ENCODE assay signal across 20 cellular contexts in the genomic region with DNA sequence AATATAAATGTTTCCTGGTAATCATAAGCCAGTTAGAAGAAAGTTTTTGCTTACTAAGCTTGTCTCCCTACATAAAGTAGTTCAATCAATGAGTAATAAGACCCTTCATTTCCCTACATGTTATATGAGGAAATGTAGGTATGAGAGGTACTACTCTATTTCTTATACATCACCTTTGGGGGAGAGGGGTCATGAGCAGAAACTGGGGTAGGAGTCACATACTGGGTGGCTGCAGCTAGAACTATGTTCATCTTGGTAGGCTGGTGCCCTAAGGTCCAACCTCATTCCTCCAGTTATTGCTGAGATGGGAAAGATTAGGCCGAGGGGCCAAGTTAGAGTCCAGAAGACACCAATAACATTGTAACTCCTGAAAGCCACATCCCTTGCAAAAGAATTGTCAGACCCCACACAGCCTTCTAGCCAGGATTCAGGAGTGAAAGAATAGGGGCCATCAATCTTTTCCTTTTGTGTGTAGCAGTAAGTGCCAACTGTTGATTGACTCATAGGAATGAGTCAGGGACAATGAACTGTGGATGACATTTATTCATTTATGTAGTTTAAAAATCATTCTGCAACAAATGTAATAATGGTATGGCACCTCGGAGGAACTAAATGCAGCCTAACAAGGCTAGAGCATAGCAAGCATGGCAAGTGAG. TPM values are rescaled to one million over a fixed set of nuclear protein-coding genes. Genes with fewer than 3 reads are reported as not detected.
DNase-seq lines count a peak whose midpoint lies in the region; TF ChIP-seq lines count a peak whose summit lies in the region.
"Had no signal": no experiment of that assay in that cellular context is flagged by ENCODE, and none has a peak within 500 bp of the region (broad histone marks: within the 10 kb centered on the region; RNA-seq: fewer than 3 reads in every experiment).

No MANE protein-coding gene starts in this region.

- H3K27me3 Mint-ChIP-seq in glutamatergic neuron (ENCODE audit: unreplicated experiment): no peaks in the 10 kb centered on the region
- H3K27me3 Mint-ChIP-seq: activated naive CD8-positive, alpha-beta T cell treated with anti-CD3 and anti-CD28 coated beads, Interleukin-2, amount 10 ng/mL, durations not matched to agents 7 days and 5 days had no signal

- H3K27ac ChIP-seq in HEK293 (ENCODE audit: extremely low read depth, low read depth, low read length): no peak overlapping the region
- H3K27ac ChIP-seq: dorsolateral prefrontal cortex, esophagus squamous epithelium, hepatocyte, parathyroid adenoma had no signal

- POLR2A ChIA-PET in HEK293 (lab: Yijun Ruan, JAX): interaction anchor here (1.2 kb wide), 1 partner anchor 18 kb away, joined by 3 read pairs; no protein-coding TSS in a partner anchor

- H3K4me3 ChIP-seq in HEK293 (ENCODE audit: low read depth, low read length): no peak overlapping the region
- H3K4me3 ChIP-seq: dorsolateral prefrontal cortex, esophagus squamous epithelium, hepatocyte had no signal

- peaks cover 5% of the 10 kb centered on the region for H3K36me3 Mint-ChIP-seq in glutamatergic neuron (ENCODE audit: unreplicated experiment)
- H3K36me3 Mint-ChIP-seq: activated naive CD8-positive, alpha-beta T cell treated with anti-CD3 and anti-CD28 coated beads, Interleukin-2, amount 10 ng/mL, durations not matched to agents 7 days and 5 days; memory B cell had no signal

- no peak overlapping the region for H3K27ac Mint-ChIP-seq in glutamatergic neuron (ENCODE audit: unreplicated experiment)
- H3K27ac Mint-ChIP-seq: activated naive CD8-positive, alpha-beta T cell treated with anti-CD3 and anti-CD28 coated beads, Interleukin-2, amount 10 ng/mL, durations not matched to agents 7 days and 5 days; memory B cell; naive thymus-derived CD8-positive, alpha-beta T cell had no signal

- no peaks in the 10 kb centered on the region for H3K4me1 ChIP-seq in HEK293 (ENCODE audit: control insufficient read depth, insufficient read depth, low read length)
- H3K4me1 ChIP-seq: Caco-2, esophagus squamous epithelium, parathyroid adenoma had no signal

- TF ChIP-seq CTCF in HEK293 (tag by site-specific recombination; IDR thresholded peaks at IDR 0.05): no peak
- no peak for TF ChIP-seq CTCF in glutamatergic neuron (IDR thresholded peaks at IDR 0.05; ENCODE audit: partially characterized antibody, unreplicated experiment)

- no peak overlapping the region for H3K4me3 Mint-ChIP-seq in glutamatergic neuron (ENCODE audit: unreplicated experiment)
- H3K4me3 Mint-ChIP-seq: activated naive CD8-positive, alpha-beta T cell treated with anti-CD3 and anti-CD28 coated beads, Interleukin-2, amount 10 ng/mL, durations not matched to agents 7 days and 5 days; memory B cell had no signal

- peaks cover 2% of the 10 kb centered on the region for H3K4me1 Mint-ChIP-seq in glutamatergic neuron (ENCODE audit: low read depth, unreplicated experiment)
- H3K4me1 Mint-ChIP-seq: activated naive CD8-positive, alpha-beta T cell treated with anti-CD3 and anti-CD28 coated beads, Interleukin-2, amount 10 ng/mL, durations not matched to agents 7 days and 5 days; memory B cell had no signal

- H3K9me3 Mint-ChIP-seq in glutamatergic neuron (ENCODE audit: unreplicated experiment): no peaks in the 10 kb centered on the region
- H3K9me3 Mint-ChIP-seq: memory B cell; naive thymus-derived CD8-positive, alpha-beta T cell had no signal

- no peaks in the 10 kb centered on the region for H3K36me3 ChIP-seq in HEK293 (ENCODE audit: control insufficient read depth in 2 of 2, insufficient read depth in 1 of 2, low read length in 2 of 2)
- H3K36me3 ChIP-seq: esophagus squamous epithelium had no signal

- H3K9me3 ChIP-seq in HEK293 (ENCODE audit: control insufficient read depth, insufficient read depth, low read depth, low read length): no peaks in the 10 kb centered on the region
- H3K9me3 ChIP-seq: Caco-2, esophagus squamous epithelium had no signal

- DNase-seq in EH (ENCODE audit: low read depth): peak; percentile 41
- peak; percentile 40 for DNase-seq in amniotic epithelial cell (ENCODE audit: low read depth)
- DNase-seq in glomerular visceral epithelial cell (ENCODE audit: extremely low spot score): peak; percentile 27
- no peak for DNase-seq in SHP77 treated with DMSO at 0.1 percent for 48 hours (lab: John Stamatoyannopoulos, UW)
- no peak for DNase-seq in epidermal melanocyte (ENCODE audit: insufficient read length, low spot score)
- no peak for DNase-seq in glutamatergic neuron
- no peak for DNase-seq in activated naive CD4-positive, alpha-beta T cell treated with Interleukin-2 at 50 U/mL for 16 hours
- DNase-seq: activated CD4-positive, alpha-beta T cell treated with anti-CD3 and anti-CD28 coated beads for 48 hours; activated CD8-positive, alpha-beta memory T cell treated with anti-CD3 and anti-CD28 coated beads, Interleukin-2, amount 50 U/mL, for 48 hours; activated naive CD8-positive, alpha-beta T cell treated with anti-CD3 and anti-CD28 coated beads, Interleukin-2, amount 10 ng/mL, durations not matched to agents 7 days and 5 days; Caco-2; dorsolateral prefrontal cortex; esophagus squamous epithelium; naive thymus-derived CD8-positive, alpha-beta T cell; NCI-H1417 treated with DMSO at 0.1 percent for 48 hours; NCI-H82 had no signal

- CTCF ChIA-PET in HEK293 (lab: Yijun Ruan, JAX): no interaction called here

TF ChIP-seq in HEK293, 187 proteins besides CTCF, POLR2A, EP300 and RAD21:
- TF ChIP-seq ZNF132 (tag by site-specific recombination; IDR thresholded peaks at IDR 0.05; ENCODE audit: borderline replicate concordance) (no peak), SCRT2 (tag by site-specific recombination; IDR thresholded peaks at IDR 0.05) (peak; percentile 29; the same call in 1 of the 2 replicates)
TF ChIP-seq in HEK293: peak in this region for 1.

RNA-seq across cellular contexts. Expression of gene SREK1, which starts 21.6 kb away (rescaled TPM):
- 78.4 TPM for total RNA-seq in glutamatergic neuron (ENCODE audit: unreplicated experiment)

Comparison
In these comparisons a context has a peak if more than half of its experiments do, and no peak if none do; other contexts are left out.
1. DNase-seq: peak in EH (single experiment), amniotic epithelial cell (single experiment) and glomerular visceral epithelial cell (single experiment); none in SHP77 treated with DMSO at 0.1 percent for 48 hours (single experiment), epidermal melanocyte (single experiment), glutamatergic neuron (single experiment) and activated naive CD4-positive, alpha-beta T cell treated with Interleukin-2 at 50 U/mL for 16 hours (single experiment).